ENCODE assay signal across 8 cellular contexts in genomic region chr12:113221181-113221996, GRCh38. TPM values are rescaled to one million over a fixed set of nuclear protein-coding genes. Genes with fewer than 3 reads are reported as not detected.
A peak's percentile ranks its signal among the peaks of the same experiment; 100 is the strongest.
DNase-seq lines count a peak whose midpoint lies in the region; ATAC-seq and TF ChIP-seq lines count a peak whose summit lies in the region.

TPCN1 (plus strand) TSS chr12:113221464; CDS start chr12:113226853, 5,389 bp downstream.

- H3K27ac Mint-ChIP-seq in GM23338: peak within 1 kb of the TSS; percentile 36
- peak within 1 kb of the TSS; percentile 88 to 96 (median 94) for H3K27ac Mint-ChIP-seq in naive thymus-derived CD8-positive, alpha-beta T cell

- TF ChIP-seq CTCF in DND-41 (IDR thresholded peaks at IDR 0.05; ENCODE audit: borderline replicate concordance, extremely low read depth, low read length, poor library complexity, severe bottlenecking): no peak
- 0 out of 4 replicates have a peak, but pooled peaks of 1 of the 2 experiments have one; percentile 0 for TF ChIP-seq CTCF in GM23338 (conservative IDR thresholded peaks at IDR 0.05; ENCODE audit: low read depth in 2 of 2)
- peak in 1 of 2 donors; percentile 3 for TF ChIP-seq CTCF in fibroblast of lung (conservative IDR thresholded peaks at IDR 0.05 in 1 of 2, IDR thresholded peaks at IDR 0.05 in 1 of 2; ENCODE audit: low read depth in 1 of 2, low read length in 2 of 2)

- H2AFZ ChIP-seq in DND-41 (ENCODE audit: low read depth, low read length) (peak within 1 kb of the TSS; percentile 72), GM23338 (peak within 1 kb of the TSS; percentile 87), fibroblast of lung (ENCODE audit: low read length) (peak within 1 kb of the TSS; percentile 60)

- H3K4me2 ChIP-seq in DND-41 (ENCODE audit: insufficient read depth, low read length): peak within 1 kb of the TSS; percentile 98
- H3K4me2 ChIP-seq in GM23338: peak within 1 kb of the TSS; percentile 89
- H3K4me2 ChIP-seq in fibroblast of lung (ENCODE audit: extremely low read depth, insufficient read depth, low read length): peak within 1 kb of the TSS; percentile 99

- H3K4me3 ChIP-seq in DND-41 (ENCODE audit: low read depth in 1 of 2, low read length in 2 of 2) (peak within 1 kb of the TSS; percentile 44 to 78), GM23338 (peak within 1 kb of the TSS; percentile 59), fibroblast of lung (replicated peaks in 1 of 4; ENCODE audit: control extremely low read depth in 1 of 4, insufficient read depth in 1 of 4, low read depth in 3 of 4, low read length in 4 of 4) (peak within 1 kb of the TSS; percentile 56 to 82 (median 73))

- H3K4me3 Mint-ChIP-seq in GM23338: peak within 1 kb of the TSS; percentile 81
- H3K4me3 Mint-ChIP-seq in naive thymus-derived CD8-positive, alpha-beta T cell: peak within 1 kb of the TSS; percentile 85 to 95 (median 92)

- H3K9me2 ChIP-seq in GM23338 (ENCODE audit: insufficient read depth): no peaks in the 10 kb centered on the region

- peaks cover 40% of the 10 kb centered on the region for H3K79me2 ChIP-seq in DND-41 (ENCODE audit: insufficient read depth, low read length)
- peaks cover 9% of the 10 kb centered on the region for H3K79me2 ChIP-seq in GM23338 (replicated peaks; ENCODE audit: insufficient read depth)
- H3K79me2 ChIP-seq in fibroblast of lung (ENCODE audit: control insufficient read depth, insufficient read depth, low read length): peaks cover 3% of the 10 kb centered on the region

- peak within 1 kb of the TSS; percentile 85 for H3K9ac ChIP-seq in DND-41 (ENCODE audit: low read depth, low read length)
- peak within 1 kb of the TSS; percentile 74 for H3K9ac ChIP-seq in fibroblast of lung (ENCODE audit: insufficient read depth, low read length)

- peaks cover 4% of the 10 kb centered on the region for H3K27me3 Mint-ChIP-seq in GM23338 (ENCODE audit: insufficient read depth, low read depth, poor library complexity)
- no peaks in the 10 kb centered on the region for H3K27me3 Mint-ChIP-seq in naive thymus-derived CD8-positive, alpha-beta T cell

- H3K36me3 ChIP-seq in DND-41 (ENCODE audit: insufficient read depth, low read length): no peaks in the 10 kb centered on the region; the same call in 1 of the 2 replicates
- H3K36me3 ChIP-seq in GM23338 (ENCODE audit: insufficient read depth): no peaks in the 10 kb centered on the region
- H3K36me3 ChIP-seq in fibroblast of lung (ENCODE audit: control insufficient read depth, insufficient read depth, low read length): no peaks in the 10 kb centered on the region

- peak; percentile 100 for DNase-seq in DND-41
- DNase-seq in GM23338 (ENCODE audit: low spot score): peak; percentile 100
- peak; percentile 100 for DNase-seq in LHCN-M2 (ENCODE audit: low read depth)
- DNase-seq in RPMI8226: peak; percentile 100
- DNase-seq in activated T-helper 1 cell treated with anti-CD3 and anti-CD28 coated beads, Interleukin-2, amount 50 U/mL, for 16 hours (ENCODE audit: low read depth in 1 of 2, low spot score in 1 of 2): peak; percentile 97 to 98
- peak; percentile 100 for DNase-seq in fibroblast of lung (ENCODE audit: low read depth in 2 of 2)
- DNase-seq in naive thymus-derived CD8-positive, alpha-beta T cell: peak; percentile 95 to 99 (median 98)
- DNase-seq in stimulated activated naive CD4-positive, alpha-beta T cell (lab: John Stamatoyannopoulos, UW): peak; percentile 93 to 99 (median 98)

- H3K36me3 Mint-ChIP-seq in GM23338 (ENCODE audit: low read depth): no peaks in the 10 kb centered on the region
- no peaks in the 10 kb centered on the region for H3K36me3 Mint-ChIP-seq in naive thymus-derived CD8-positive, alpha-beta T cell

- H4K20me1 ChIP-seq in DND-41 (ENCODE audit: insufficient read depth, low read length) (no peaks in the 10 kb centered on the region), GM23338 (replicated peaks; ENCODE audit: insufficient read depth) (no peaks in the 10 kb centered on the region), fibroblast of lung (ENCODE audit: control insufficient read depth, extremely low read depth, insufficient read depth, low read length) (no peaks in the 10 kb centered on the region)

- H3K4me1 ChIP-seq in DND-41 (ENCODE audit: insufficient read depth, low read length) (peaks cover 53% of the 10 kb centered on the region), GM23338 (ENCODE audit: insufficient read depth) (peaks cover 18% of the 10 kb centered on the region), fibroblast of lung (ENCODE audit: control insufficient read depth, extremely low read depth, insufficient read depth, low read length) (peaks cover 13% of the 10 kb centered on the region)

- H3F3A ChIP-seq in GM23338 (replicated peaks; ENCODE audit: low read depth): peaks cover 8% of the 10 kb centered on the region; the same call in 1 of the 2 replicates

- ATAC-seq in DND-41 (ENCODE audit: insufficient read depth, low read depth) (peak; percentile 91), GM23338 (peak; percentile 91)
- peak; percentile 93 to 95 for ATAC-seq in naive thymus-derived CD8-positive, alpha-beta T cell

- H3K9me3 Mint-ChIP-seq in GM23338: no peaks in the 10 kb centered on the region
- H3K9me3 Mint-ChIP-seq in naive thymus-derived CD8-positive, alpha-beta T cell: no peaks in the 10 kb centered on the region

- peak within 1 kb of the TSS; percentile 99 for H3K27ac ChIP-seq in DND-41 (ENCODE audit: low read length)
- H3K27ac ChIP-seq in GM23338 (ENCODE audit: low read depth): no peak within 1 kb of the TSS; the same call in 1 of the 2 replicates
- H3K27ac ChIP-seq in fibroblast of lung (ENCODE audit: insufficient read depth, low read length): peak within 1 kb of the TSS; percentile 72

- H3K4me1 Mint-ChIP-seq in GM23338: peaks cover 19% of the 10 kb centered on the region
- H3K4me1 Mint-ChIP-seq in naive thymus-derived CD8-positive, alpha-beta T cell: peaks cover 20 to 43% (median 41%) of the 10 kb centered on the region in 4 donors

- no peaks in the 10 kb centered on the region for H3K9me3 ChIP-seq in DND-41 (ENCODE audit: insufficient read depth, low read length, severe bottlenecking)
- H3K9me3 ChIP-seq in fibroblast of lung (ENCODE audit: control insufficient read depth, insufficient read depth, low read depth, low read length): no peaks in the 10 kb centered on the region

- POLR2A ChIA-PET in naive thymus-derived CD8-positive, alpha-beta T cell (lab: Charles Lee): interaction anchor here (0.6 to 5.1 kb wide), 10 partner anchors 10 to 1078 kb away, joined by 3 to 46 read pairs (median 8); partner anchors contain the start of genes DDX54, OAS2, RITA1 and SLC8B1

- H3K27me3 ChIP-seq in DND-41 (ENCODE audit: insufficient read depth, low read length, poor library complexity) (no peaks in the 10 kb centered on the region), GM23338 (ENCODE audit: insufficient read depth) (no peaks in the 10 kb centered on the region), fibroblast of lung (ENCODE audit: control insufficient read depth, insufficient read depth, low read length) (no peaks in the 10 kb centered on the region)

TF ChIP-seq in GM23338, 12 proteins besides CTCF, POLR2A, EP300 and RAD21:
- TF ChIP-seq POLR2AphosphoS5 (IDR thresholded peaks at IDR 0.05; ENCODE audit: low read depth): peak; percentile 94
- TF ChIP-seq NANOG (IDR thresholded peaks at IDR 0.05; ENCODE audit: borderline replicate concordance): no peak

RNA-seq across cellular contexts. Expression of gene TPCN1, which starts in this region (rescaled TPM):
- total RNA-seq in GM23338 (2014; rRNA removed; shearing (Covaris generic)): 12.2 and 14.4 TPM in 2 replicates
- polyA plus RNA-seq in GM23338 (2016; fragmentation: Nextera tagmentation; extraction: Ambion mirVana): 11.2 and 16.2 TPM in 2 replicates
- 17.8 and 21.4 TPM in 2 replicates for total RNA-seq in LHCN-M2 (2014; rRNA removed)
- 11.4 TPM for polyA plus RNA-seq in LHCN-M2 (2012)
- total RNA-seq in fibroblast of lung: 10.8 and 17.2 TPM in 2 replicates
- 12.1 and 17.8 TPM in 2 replicates for polyA plus RNA-seq in fibroblast of lung
- 11.9 and 19.3 TPM in 2 replicates for polyA plus RNA-seq in fibroblast of lung (2012)
- polyA minus RNA-seq in fibroblast of lung (ENCODE audit: low replicate concordance): 37.5 and 45.4 TPM in 2 replicates
- 10 to 100 TPM; 81.2 to 83.0 TPM for total RNA-seq in naive thymus-derived CD8-positive, alpha-beta T cell
- 10 to 100 TPM in 2 of 3 donors, 1 to 10 TPM in 1; 6.7 to 16.5 (median 11.0) TPM for polyA plus RNA-seq in naive thymus-derived CD8-positive, alpha-beta T cell
